ENCODE assay signal across 8 cellular contexts in the genomic region with DNA sequence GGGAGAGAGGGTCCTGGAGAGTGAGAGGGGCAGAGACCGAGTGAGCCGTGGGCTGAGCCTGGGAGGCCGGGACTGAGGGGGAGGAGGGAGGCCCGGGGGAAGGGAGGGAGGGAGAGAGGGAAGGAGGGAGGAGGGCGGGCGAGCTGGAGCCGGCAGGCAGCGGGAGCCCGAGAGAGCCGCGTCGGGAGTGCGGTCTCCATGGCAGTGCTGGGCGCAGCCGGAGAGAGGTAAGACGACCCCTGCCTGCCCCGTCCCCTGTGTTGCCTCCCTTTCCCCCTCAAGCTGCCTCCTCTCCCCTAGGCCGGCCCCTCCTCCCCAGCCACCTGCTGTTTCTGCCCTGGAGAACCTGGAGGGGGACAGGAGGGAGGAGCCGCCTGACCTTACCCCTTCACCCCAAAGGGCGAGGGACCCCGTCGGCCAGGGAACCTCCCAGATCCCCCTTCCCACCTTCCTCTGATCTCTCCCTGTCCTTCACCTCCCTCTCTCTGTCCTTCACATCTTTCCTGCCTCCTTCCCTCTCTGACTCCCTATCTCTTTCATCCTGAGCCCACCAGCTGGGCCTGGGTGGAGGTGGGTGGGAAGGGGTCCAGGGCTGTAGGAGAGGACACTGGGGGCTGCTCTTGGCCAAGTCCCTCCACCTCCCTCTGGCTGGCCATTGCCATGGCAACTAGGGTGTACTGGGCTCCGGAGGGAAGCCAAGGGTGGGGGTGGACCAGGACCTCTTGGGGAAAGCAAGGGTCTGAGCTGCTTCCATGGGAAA. TPM values are rescaled to one million over a fixed set of nuclear protein-coding genes. Genes with fewer than 3 reads are reported as not detected.
A peak's percentile ranks its signal among the peaks of the same experiment; 100 is the strongest.
DNase-seq lines count a peak whose midpoint lies in the region; ATAC-seq and TF ChIP-seq lines count a peak whose summit lies in the region.

A gene with protein sequence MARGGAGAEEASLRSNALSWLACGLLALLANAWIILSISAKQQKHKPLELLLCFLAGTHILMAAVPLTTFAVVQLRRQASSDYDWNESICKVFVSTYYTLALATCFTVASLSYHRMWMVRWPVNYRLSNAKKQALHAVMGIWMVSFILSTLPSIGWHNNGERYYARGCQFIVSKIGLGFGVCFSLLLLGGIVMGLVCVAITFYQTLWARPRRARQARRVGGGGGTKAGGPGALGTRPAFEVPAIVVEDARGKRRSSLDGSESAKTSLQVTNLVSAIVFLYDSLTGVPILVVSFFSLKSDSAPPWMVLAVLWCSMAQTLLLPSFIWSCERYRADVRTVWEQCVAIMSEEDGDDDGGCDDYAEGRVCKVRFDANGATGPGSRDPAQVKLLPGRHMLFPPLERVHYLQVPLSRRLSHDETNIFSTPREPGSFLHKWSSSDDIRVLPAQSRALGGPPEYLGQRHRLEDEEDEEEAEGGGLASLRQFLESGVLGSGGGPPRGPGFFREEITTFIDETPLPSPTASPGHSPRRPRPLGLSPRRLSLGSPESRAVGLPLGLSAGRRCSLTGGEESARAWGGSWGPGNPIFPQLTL (plus strand): TSS at position 148 of the 760 bp plus-strand sequence. CDS start 2,078 bp downstream, outside the sequence.

- no peak within 1 kb of the TSS for H3K27ac ChIP-seq in ACC112 (ENCODE audit: low read depth, low read length)
- peak within 1 kb of the TSS in 3 of 4 donors; percentile 17 to 76 (median 70) for H3K27ac ChIP-seq in Peyer's patch
- H3K27ac ChIP-seq in mesendoderm (ENCODE audit: low read depth, low read length), result no peak within 1 kb of the TSS
- H3K27ac ChIP-seq in tibial nerve, result peak within 1 kb of the TSS in 2 of 4 donors; percentile 36 to 53

- DNase-seq in GDM1 (lab: John Stamatoyannopoulos, UW), result peak; percentile 46
- DNase-seq in Peyer's patch, result peak in 2 of 3 donors; percentile 54 to 56
- DNase-seq in mesendoderm, result peak; percentile 84
- DNase-seq in tibial nerve (ENCODE audit: low spot score in 2 of 2), result no peak
- no peak for DNase-seq in RKO (ENCODE audit: low spot score)

- H4K8ac ChIP-seq in mesendoderm (ENCODE audit: low read depth, low read length), result no peak within 1 kb of the TSS

- TF ChIP-seq POLR2A in Peyer's patch (IDR thresholded peaks at IDR 0.05), result no peak
- no peak for TF ChIP-seq POLR2A in tibial nerve (IDR thresholded peaks at IDR 0.05)

- TF ChIP-seq CTCF in Peyer's patch (IDR thresholded peaks at IDR 0.05) (no peak), tibial nerve (IDR thresholded peaks at IDR 0.05) (no peak)

- no peak for ATAC-seq in HG02588 (IDR thresholded peaks at IDR 0.05; ENCODE audit: unreplicated experiment)

- H3K36me3 ChIP-seq in ACC112 (ENCODE audit: insufficient read depth, low read length), result no peaks in the 10 kb centered on the region
- no peaks in the 10 kb centered on the region for H3K36me3 ChIP-seq in Peyer's patch
- H3K36me3 ChIP-seq in endocrine pancreas (ENCODE audit: control insufficient read depth, insufficient read depth, low read length), result no peaks in the 10 kb centered on the region
- H3K36me3 ChIP-seq in mesendoderm (ENCODE audit: control insufficient read depth, insufficient read depth, low read length), result no peaks in the 10 kb centered on the region
- H3K36me3 ChIP-seq in tibial nerve, result no peaks in the 10 kb centered on the region

- H3K9me3 ChIP-seq in Peyer's patch (no peaks in the 10 kb centered on the region), endocrine pancreas (ENCODE audit: control insufficient read depth, low read length) (no peaks in the 10 kb centered on the region), tibial nerve (no peaks in the 10 kb centered on the region)

- no peak within 1 kb of the TSS for H3K23ac ChIP-seq in mesendoderm (ENCODE audit: low read length)

- no peak within 1 kb of the TSS for H2BK120ac ChIP-seq in mesendoderm (ENCODE audit: low read depth, low read length)

- peaks cover 30% of the 10 kb centered on the region for H3K4me1 ChIP-seq in ACC112 (ENCODE audit: control insufficient read depth, insufficient read depth, low read length, unreplicated experiment)
- H3K4me1 ChIP-seq in Peyer's patch, result peaks cover 0 to under 1% (median 0%) of the 10 kb centered on the region in 4 donors
- H3K4me1 ChIP-seq in endocrine pancreas (ENCODE audit: control insufficient read depth, insufficient read depth, low read length), result no peaks in the 10 kb centered on the region
- peaks cover 9% of the 10 kb centered on the region for H3K4me1 ChIP-seq in mesendoderm (ENCODE audit: control insufficient read depth, low read depth, low read length)
- H3K4me1 ChIP-seq in tibial nerve, result peaks cover 0 to 36% (median 13%) of the 10 kb centered on the region in 4 donors

- H3K4me3 ChIP-seq in ACC112 (ENCODE audit: low read depth, low read length), result peak within 1 kb of the TSS; percentile 64
- peak within 1 kb of the TSS; percentile 24 to 53 (median 40) for H3K4me3 ChIP-seq in Peyer's patch
- no peak within 1 kb of the TSS for H3K4me3 ChIP-seq in endocrine pancreas (ENCODE audit: control insufficient read depth, insufficient read depth, low read length)
- H3K4me3 ChIP-seq in mesendoderm (ENCODE audit: low read length), result peak within 1 kb of the TSS; percentile 41
- H3K4me3 ChIP-seq in tibial nerve, result peak within 1 kb of the TSS; percentile 17 to 50 (median 30)

- peak within 1 kb of the TSS; percentile 40 for H3K18ac ChIP-seq in mesendoderm (ENCODE audit: low read length)

- no peak within 1 kb of the TSS for H2AFZ ChIP-seq in ACC112 (ENCODE audit: low read length, unreplicated experiment)

- no peak within 1 kb of the TSS for H3K4ac ChIP-seq in mesendoderm (ENCODE audit: low read depth, low read length)

- no peak within 1 kb of the TSS for H2AK5ac ChIP-seq in mesendoderm (ENCODE audit: low read length)

- TF ChIP-seq EP300 in tibial nerve (IDR thresholded peaks at IDR 0.05), result no peak

- WGBS in mesendoderm (ENCODE audit: extremely low coverage, insufficient coverage, low lambda C conversion rate), result no CpG with 5 or more reads among the region's 23 CpGs
- 1% methylated on average over 22 to 23 of the region's 23 CpGs for WGBS in tibial nerve, 2 donors

- H4K5ac ChIP-seq in mesendoderm (ENCODE audit: low read length), result no peak within 1 kb of the TSS

- no peaks in the 10 kb centered on the region for H3K79me1 ChIP-seq in mesendoderm (ENCODE audit: low read length)

- H3K4me2 ChIP-seq in mesendoderm (ENCODE audit: low read length), result peak within 1 kb of the TSS; percentile 85

- no peak within 1 kb of the TSS for H2BK5ac ChIP-seq in mesendoderm (ENCODE audit: low read length)

- H3K27me3 ChIP-seq in ACC112 (ENCODE audit: insufficient read depth, low read length) (peaks cover 11% of the 10 kb centered on the region; the same call in 1 of the 2 replicates), Peyer's patch (no peaks in the 10 kb centered on the region), endocrine pancreas (ENCODE audit: control insufficient read depth, insufficient read depth, low read length) (no peaks in the 10 kb centered on the region), mesendoderm (ENCODE audit: insufficient read depth, low read length, poor library complexity) (peaks cover 2% of the 10 kb centered on the region), tibial nerve (peaks cover 0 to 34% of the 10 kb centered on the region in 2 donors)

- no peak within 1 kb of the TSS for H2BK15ac ChIP-seq in mesendoderm (replicated peaks; ENCODE audit: low read depth)

- H3K79me2 ChIP-seq in ACC112 (ENCODE audit: control insufficient read depth, insufficient read depth, low read length, unreplicated experiment) (no peaks in the 10 kb centered on the region), mesendoderm (ENCODE audit: control insufficient read depth, insufficient read depth, low read length) (no peaks in the 10 kb centered on the region)

- H3K56ac ChIP-seq in mesendoderm (ENCODE audit: low read length), result peak within 1 kb of the TSS; percentile 84

- H3K9ac ChIP-seq in endocrine pancreas (ENCODE audit: control insufficient read depth, insufficient read depth, low read length) (peak within 1 kb of the TSS; percentile 34), mesendoderm (ENCODE audit: low read length) (peak within 1 kb of the TSS; percentile 71)

RNA-seq across cellular contexts. Expression of the gene that starts here (rescaled TPM):
- total RNA-seq in Peyer's patch (10 to 100 TPM in 1 of 4 donors, 1 to 10 TPM in 2, not detected in 1; 2.5 to 11.6 (median 4.1) TPM), tibial nerve (1 to 10 TPM; 1.3 to 5.4 (median 2.2) TPM)
- 0.28 TPM for polyA plus RNA-seq in mesendoderm (2013, experiment 1 of 2)
- polyA plus RNA-seq in mesendoderm (2013, experiment 2 of 2), result 0.42 TPM

Comparison
In these comparisons a context has a peak if more than half of its experiments do, and no peak if none do; other contexts are left out.
1. H3K27ac ChIP-seq: peak in Peyer's patch (3 of 4); none in ACC112 (single experiment) and mesendoderm (single experiment).
2. DNase-seq: peak in GDM1 (single experiment), Peyer's patch (2 of 3) and mesendoderm (single experiment); none in tibial nerve (0 of 2) and RKO (single experiment).